8 cellular contexts compared by ENCODE assay signal in genomic region chr9:121201738-121202533, GRCh38. TPM values are rescaled to one million over a fixed set of nuclear protein-coding genes. Genes with fewer than 3 reads are reported as not detected.
DNase-seq lines count a peak whose midpoint lies in the region; ATAC-seq and TF ChIP-seq lines count a peak whose summit lies in the region.

TSS of gene RAB14 (minus strand) at chr9:121201869. CDS start at chr9:121193412, 8,457 bp downstream.

- peaks cover 3 to 12% of the 10 kb centered on the region in 2 donors for H3K4me1 ChIP-seq in lung (ENCODE audit: control insufficient read depth in 2 of 2, insufficient read depth in 2 of 2, low read length in 2 of 2)

- H3K36me3 ChIP-seq in lung (ENCODE audit: control insufficient read depth in 2 of 2, insufficient read depth in 2 of 2, low read length in 2 of 2), result no peaks in the 10 kb centered on the region

- peak within 1 kb of the TSS; percentile 90 for H3K4me3 ChIP-seq in lung

- ATAC-seq in GM19468 (IDR thresholded peaks at IDR 0.05; ENCODE audit: extremely low read depth, unreplicated experiment), result peak; percentile 82
- ATAC-seq in lung (ENCODE audit: insufficient read depth, low FRiP score), result peak; percentile 94

- H3K9me3 ChIP-seq in lung (ENCODE audit: control insufficient read depth in 2 of 2, insufficient read depth in 1 of 2, low read length in 1 of 2), result no peaks in the 10 kb centered on the region

- peak; percentile 18 for TF ChIP-seq CTCF in lung (IDR thresholded peaks at IDR 0.05; ENCODE audit: control extremely low read depth, extremely low read depth)

- 2% methylated on average over 48 to 55 of the region's 55 CpGs for WGBS in lung, 2 donors

- H3K27me3 ChIP-seq in lung (ENCODE audit: control insufficient read depth, insufficient read depth), result no peaks in the 10 kb centered on the region

- peak; percentile 100 for DNase-seq in COLO829 (ENCODE audit: low spot score)
- peak; percentile 87 for DNase-seq in HS-5 (ENCODE audit: low read depth)
- peak; percentile 99 for DNase-seq in NK-92 (lab: John Stamatoyannopoulos, UW; ENCODE audit: unreplicated experiment)
- DNase-seq in activated CD8-positive, alpha-beta memory T cell treated with anti-CD3 and anti-CD28 coated beads for 1 hour (ENCODE audit: extremely low read depth in 1 of 2, low read depth in 1 of 2), result peak; percentile 100
- DNase-seq in effector CD4-positive, alpha-beta T cell, result peak; percentile 100
- peak; percentile 100 for DNase-seq in lung (ENCODE audit: low spot score)
- DNase-seq in stimulated activated CD4-positive, alpha-beta T cell treated with anti-CD3 and anti-CD28 coated beads, TNF-alpha, amount 100 ng/mL, for 4 hours (ENCODE audit: low read depth in 3 of 3), result peak; percentile 100

- peak within 1 kb of the TSS; percentile 85 to 93 for H3K27ac ChIP-seq in lung (ENCODE audit: low read depth in 1 of 2, low read length in 1 of 2)

RNA-seq across cellular contexts. Expression of gene RAB14, which starts in this region (rescaled TPM):
- 100 to 1,000 TPM in 1 of 2 donors, 10 to 100 TPM in 1; 73.9 to 108 TPM for total RNA-seq in lung
- 10 to 100 TPM; 26.3 to 37.8 TPM for polyA plus RNA-seq in lung

Comparison
In these comparisons a context has a peak if more than half of its experiments do, and no peak if none do; other contexts are left out.
1. Peak in every context shown above with its lines: DNase-seq, ATAC-seq, H3K4me3 ChIP-seq and H3K27ac ChIP-seq.